In genomic region chr1:91583326-91583755, GRCh38 we compare ENCODE assay signal across 11 cellular contexts.
DNase-seq lines count a peak whose midpoint lies in the region; ATAC-seq, FAIRE-seq and TF ChIP-seq lines count a peak whose summit lies in the region.
"Had no signal": no experiment of that assay in that cellular context is flagged by ENCODE, and none has a peak within 500 bp of the region (broad histone marks: within the 10 kb centered on the region; RNA-seq: fewer than 3 reads in every experiment).

No MANE protein-coding gene starts in this region.

- H3K27me3 Mint-ChIP-seq in activated T-cell treated with anti-CD3 and anti-CD28 coated beads, Interleukin-2, amount 50 U/mL, for 4 hours (ENCODE audit: low read depth) = no peaks in the 10 kb centered on the region

- no peaks in the 10 kb centered on the region for H3K36me3 Mint-ChIP-seq in activated T-cell treated with anti-CD3 and anti-CD28 coated beads, Interleukin-2, amount 50 U/mL, for 4 hours (ENCODE audit: insufficient read depth)

- intact Hi-C loops in ovary (cut with DNase I) = no loop called here

- H3K4me3 ChIP-seq in bronchial epithelial cell (ENCODE audit: low read depth, low read length) (no peak overlapping the region), ovary (no peak overlapping the region)
- H3K4me3 ChIP-seq: SJCRH30 had no signal

- no peak for ATAC-seq in GM18502 (IDR thresholded peaks at IDR 0.05; ENCODE audit: poor library complexity, unreplicated experiment)
- ATAC-seq in activated T-cell treated with anti-CD3 and anti-CD28 coated beads, Interleukin-2, amount 50 U/mL, for 4 hours = no peak

- no peak for TF ChIP-seq POLR2A in ovary (IDR thresholded peaks at IDR 0.05)

- no peaks in the 10 kb centered on the region for H3K9me3 ChIP-seq in ovary
- H3K9me3 ChIP-seq: SJCRH30 had no signal

- TF ChIP-seq CTCF in bronchial epithelial cell (IDR thresholded peaks at IDR 0.05; ENCODE audit: insufficient read depth, low read length, severe bottlenecking) (no peak), ovary (IDR thresholded peaks at IDR 0.05) (no peak), GM20000 (IDR thresholded peaks at IDR 0.05; ENCODE audit: extremely low read depth, missing control alignments) (no peak)

- TF ChIP-seq EP300 in ovary (IDR thresholded peaks at IDR 0.05) = no peak

- H3K4me1 ChIP-seq in ovary (ENCODE audit: insufficient read depth) = peaks cover 9% of the 10 kb centered on the region
- H3K4me1 ChIP-seq: SJCRH30 had no signal

- H3K4me3 Mint-ChIP-seq in activated T-cell treated with anti-CD3 and anti-CD28 coated beads, Interleukin-2, amount 50 U/mL, for 4 hours = no peak overlapping the region

- DNase-seq in Daoy (ENCODE audit: low read depth) (peak; percentile 63), NCI-H1436 (lab: John Stamatoyannopoulos, UW) (peak; percentile 46), bronchial epithelial cell (ENCODE audit: low read depth) (peak; percentile 95), ovary (no peak), GM20000 (ENCODE audit: low spot score) (no peak), inferior parietal cortex (ENCODE audit: extremely low spot score) (no peak)
- DNase-seq in activated T-cell treated with anti-CD3 and anti-CD28 coated beads, Interleukin-2, amount 50 U/mL, for 4 hours = no peak
- DNase-seq: amygdala, head of caudate nucleus, SJCRH30 had no signal

- H3K27ac ChIP-seq in ovary = peak overlapping the region; percentile 32 to 49
- H3K27ac ChIP-seq: SJCRH30 had no signal

- H3K9me3 Mint-ChIP-seq in activated T-cell treated with anti-CD3 and anti-CD28 coated beads, Interleukin-2, amount 50 U/mL, for 4 hours = no peaks in the 10 kb centered on the region

- H3K36me3 ChIP-seq in bronchial epithelial cell (ENCODE audit: control insufficient read depth, insufficient read depth, low read length) = no peaks in the 10 kb centered on the region
- no peaks in the 10 kb centered on the region for H3K36me3 ChIP-seq in ovary
- H3K36me3 ChIP-seq: SJCRH30 had no signal

- peaks cover 2% of the 10 kb centered on the region for H3K4me1 Mint-ChIP-seq in activated T-cell treated with anti-CD3 and anti-CD28 coated beads, Interleukin-2, amount 50 U/mL, for 4 hours (ENCODE audit: low read depth)

- H3K27me3 ChIP-seq in bronchial epithelial cell (ENCODE audit: control insufficient read depth, insufficient read depth, low read length) (no peaks in the 10 kb centered on the region), ovary (no peaks in the 10 kb centered on the region)
- H3K27me3 ChIP-seq: SJCRH30 had no signal

- WGBS in ovary, 3 donors = 38 to 48% (median 43%) methylated on average over 7 of the region's 7 CpGs

- no peak for FAIRE-seq in bronchial epithelial cell (lab: Jason Lieb, UNC)

Comparison
In these comparisons a context has a peak if more than half of its experiments do, and no peak if none do; other contexts are left out.
1. DNase-seq: peak in Daoy (single experiment), NCI-H1436 (single experiment) and bronchial epithelial cell (single experiment); none in ovary (0 of 5), GM20000 (single experiment), inferior parietal cortex (single experiment) and activated T-cell treated with anti-CD3 and anti-CD28 coated beads, Interleukin-2, amount 50 U/mL, for 4 hours (single experiment).